8 cellular contexts compared by ENCODE assay signal in the genomic region with DNA sequence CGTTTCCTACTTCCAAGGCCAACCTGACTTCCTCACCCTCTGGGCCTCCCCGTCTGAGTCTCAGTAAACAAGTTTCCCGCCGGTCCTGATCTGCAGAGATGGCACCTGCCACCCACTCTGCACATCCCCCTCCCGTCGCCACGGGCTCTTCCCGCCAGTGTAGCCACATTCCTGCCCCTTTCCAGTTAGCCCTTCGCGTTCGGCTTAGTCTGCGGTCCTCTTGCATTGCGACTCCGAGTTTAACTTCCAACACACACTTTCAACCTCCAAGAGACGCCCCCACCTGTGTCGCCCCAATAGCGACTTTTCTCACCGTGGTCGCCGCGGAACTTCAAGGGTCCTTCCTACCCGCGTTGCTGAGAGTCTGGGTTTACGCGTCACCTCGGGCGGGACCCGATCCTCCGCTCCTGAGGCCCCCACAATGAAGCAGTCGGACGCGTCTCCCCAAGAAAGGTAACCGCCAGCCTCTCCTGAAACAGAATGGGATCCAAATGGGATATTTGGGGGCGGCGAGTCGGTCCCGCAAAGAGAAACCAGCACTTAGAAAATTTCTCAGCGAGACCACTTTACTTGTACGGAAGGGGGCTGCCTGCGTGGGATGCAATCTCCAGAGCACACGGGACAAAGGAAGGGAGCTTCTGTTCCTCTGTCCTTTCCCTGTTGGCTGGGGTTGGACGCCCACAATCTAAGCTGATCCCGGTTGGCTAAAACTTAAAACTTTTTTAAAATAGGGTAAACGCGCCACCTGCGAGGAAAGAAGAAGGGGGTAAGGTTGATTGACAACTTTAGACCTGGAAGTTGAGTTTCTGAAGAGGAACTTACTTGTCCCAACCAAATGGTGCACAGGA. TPM values are rescaled to one million over a fixed set of nuclear protein-coding genes. Genes with fewer than 3 reads are reported as not detected.
A peak's percentile ranks its signal among the peaks of the same experiment; 100 is the strongest.
DNase-seq lines count a peak whose midpoint lies in the region; ATAC-seq, FAIRE-seq and TF ChIP-seq lines count a peak whose summit lies in the region.

No MANE protein-coding gene starts in this region.

- H3K4me3 ChIP-seq in GM06990 (replicated peaks; ENCODE audit: low read depth, low read length) (peak overlapping the region; percentile 53), body of pancreas (peak overlapping the region in 1 of 2 donors; percentile 27), keratinocyte (ENCODE audit: control insufficient read depth in 2 of 3, extremely low read depth in 1 of 3, insufficient read depth in 2 of 3, low read depth in 1 of 3, low read length in 3 of 3) (peak overlapping the region; percentile 15 to 73 (median 67))

- H3K27ac ChIP-seq in body of pancreas (peak overlapping the region; percentile 4 to 94 (median 77)), keratinocyte (ENCODE audit: control insufficient read depth, insufficient read depth, low read length) (peak overlapping the region; percentile 72)

- peaks cover 37% of the 10 kb centered on the region for H3K79me2 ChIP-seq in keratinocyte (ENCODE audit: control insufficient read depth, insufficient read depth, low read length)

- no peaks in the 10 kb centered on the region for H3K9me3 ChIP-seq in body of pancreas
- no peaks in the 10 kb centered on the region for H3K9me3 ChIP-seq in keratinocyte (ENCODE audit: control insufficient read depth, low read depth, low read length)

- intact Hi-C loops in body of pancreas (cut with DNase I), result no loop called here

- no peak for FAIRE-seq in keratinocyte (lab: Jason Lieb, UNC)

- DNase-seq in GM06990 (ENCODE audit: extremely low read depth, insufficient read length) (peak; percentile 79), Kasumi-1 (lab: John Stamatoyannopoulos, UW) (peak; percentile 63 to 64), SHP77 treated with DMSO at 0.1 percent for 48 hours (lab: John Stamatoyannopoulos, UW) (peak; percentile 57), body of pancreas (peak; percentile 38 to 59 (median 44)), keratinocyte (ENCODE audit: low read depth, low spot score) (no peak)
- DNase-seq in stimulated activated CD4-positive, alpha-beta T cell treated with anti-CD3 and anti-CD28 coated beads, TNF-alpha, amount 100 ng/mL, for 48 hours (ENCODE audit: low read depth in 3 of 3), result peak in 2 of 3 donors; percentile 27 to 38

- no peaks in the 10 kb centered on the region for H3K27me3 ChIP-seq in GM06990 (replicated peaks; ENCODE audit: control insufficient read depth, insufficient read depth, low read length)
- no peaks in the 10 kb centered on the region for H3K27me3 ChIP-seq in body of pancreas
- no peaks in the 10 kb centered on the region for H3K27me3 ChIP-seq in keratinocyte (ENCODE audit: control insufficient read depth, extremely low read depth, insufficient read depth, low read length)

- H3K4me2 ChIP-seq in keratinocyte (ENCODE audit: control insufficient read depth, extremely low read depth, insufficient read depth, low read depth, low read length), result peak overlapping the region; percentile 97

- H3K36me3 ChIP-seq in GM06990 (ENCODE audit: control insufficient read depth, insufficient read depth, low read length) (no peaks in the 10 kb centered on the region), body of pancreas (replicated peaks in 1 of 2; ENCODE audit: insufficient read depth in 1 of 2, low read depth in 2 of 2) (no peaks in the 10 kb centered on the region), keratinocyte (ENCODE audit: control insufficient read depth in 2 of 2, extremely low read depth in 1 of 2, insufficient read depth in 2 of 2, low read length in 2 of 2) (no peaks in the 10 kb centered on the region)

- peak overlapping the region; percentile 93 for H2AFZ ChIP-seq in keratinocyte (ENCODE audit: control insufficient read depth, low read length)

- TF ChIP-seq POLR2A in body of pancreas (IDR thresholded peaks at IDR 0.05), result peak in 1 of 3 donors; percentile 27

- dilution Hi-C loops in keratinocyte (cut with MboI; ENCODE audit: extremely low pct_ligation_motif_present, low sequenced_read_pairs), result no loop called here

- no peaks in the 10 kb centered on the region for H3K9me1 ChIP-seq in keratinocyte (ENCODE audit: control insufficient read depth, extremely low read depth, insufficient read depth, low read length)

- TF ChIP-seq CTCF in GM06990 (IDR thresholded peaks at IDR 0.05; ENCODE audit: insufficient read depth, low read length, poor library complexity, severe bottlenecking) (no peak), body of pancreas (IDR thresholded peaks at IDR 0.05) (no peak), keratinocyte (optimal IDR thresholded peaks at IDR 0.05 in 1 of 3, IDR thresholded peaks at IDR 0.05 in 1 of 3, conservative IDR thresholded peaks at IDR 0.05 in 1 of 3; ENCODE audit: extremely low read depth in 1 of 3, insufficient read depth in 2 of 3, low read length in 3 of 3) (no peak)

- WGBS in body of pancreas, 2 donors, result 0 to 2% methylated on average over 24 to 46 of the region's 46 CpGs

- H3K9ac ChIP-seq in keratinocyte (ENCODE audit: control insufficient read depth, extremely low read depth, insufficient read depth, low read length), result peak overlapping the region; percentile 69

- no peak for ATAC-seq in body of pancreas
- no peak for ATAC-seq in HG02852 (IDR thresholded peaks at IDR 0.05; ENCODE audit: unreplicated experiment)
- no peak for ATAC-seq in HG02588 (IDR thresholded peaks at IDR 0.05; ENCODE audit: unreplicated experiment)

- H4K20me1 ChIP-seq in keratinocyte (ENCODE audit: control insufficient read depth, extremely low read depth, insufficient read depth, low read length), result peaks cover 18% of the 10 kb centered on the region

- H3K4me1 ChIP-seq in body of pancreas (peaks cover 40% of the 10 kb centered on the region), keratinocyte (ENCODE audit: control insufficient read depth, extremely low read depth, insufficient read depth, low read length) (peaks cover 36% of the 10 kb centered on the region)

RNA-seq across cellular contexts. Expression of gene BSG, which starts 1.0 kb away (rescaled TPM):
- 100 to 1,000 TPM; 176 to 264 TPM for total RNA-seq in body of pancreas
- 388 to 552 TPM (median 537 TPM) in 3 replicates for polyA plus RNA-seq in keratinocyte
- 171 TPM for polyA plus RNA-seq in keratinocyte (2011; ENCODE audit: low read depth)
- polyA plus RNA-seq in keratinocyte (2011; cell fraction: cytosol; rRNA removed), result 298 and 480 TPM in 2 replicates
- polyA plus RNA-seq in keratinocyte (2011; cell fraction: nucleus; rRNA removed), result 577 and 747 TPM in 2 replicates
- 376 and 679 TPM in 2 replicates for polyA plus RNA-seq in keratinocyte (2012; ENCODE audit: low replicate concordance)
- polyA minus RNA-seq in keratinocyte, result 280 to 493 TPM (median 484 TPM) in 3 replicates
- polyA minus RNA-seq in keratinocyte (2011; cell fraction: cytosol; rRNA and poly(A)+ RNA removed), result 889 TPM
- 533 and 629 TPM in 2 replicates for polyA minus RNA-seq in keratinocyte (2011; cell fraction: nucleus; rRNA and poly(A)+ RNA removed)

RNA-seq across cellular contexts. Expression of gene HCN2, which starts 18.3 kb away (rescaled TPM):
- total RNA-seq in body of pancreas, result under 1 TPM in 1 of 2 donors, not detected in 1; 0.26 TPM
- polyA plus RNA-seq in keratinocyte, result 0.13 to 0.56 TPM (median 0.26 TPM) in 3 replicates
- polyA plus RNA-seq in keratinocyte (2011; ENCODE audit: low read depth), result 0.22 TPM
- polyA plus RNA-seq in keratinocyte (2011; cell fraction: cytosol; rRNA removed), result 0.57 and 1.0 TPM in 2 replicates
- polyA plus RNA-seq in keratinocyte (2011; cell fraction: nucleus; rRNA removed), result 0.59 and 0.64 TPM in 2 replicates
- 0.55 and 1.2 TPM in 2 replicates for polyA plus RNA-seq in keratinocyte (2012; ENCODE audit: low replicate concordance)
- polyA minus RNA-seq in keratinocyte, result 0.64 to 4.5 TPM (median 2.6 TPM) in 3 replicates
- 1.9 TPM for polyA minus RNA-seq in keratinocyte (2011; cell fraction: cytosol; rRNA and poly(A)+ RNA removed)
- polyA minus RNA-seq in keratinocyte (2011; cell fraction: nucleus; rRNA and poly(A)+ RNA removed), result 0.63 and 1.3 TPM in 2 replicates

RNA-seq across cellular contexts. Expression of gene GZMM, which starts 27.5 kb away (rescaled TPM):
- 1 to 10 TPM in 1 of 2 donors, not detected in 1; 5.3 TPM for total RNA-seq in body of pancreas
- not detected in 3 replicates for polyA plus RNA-seq in keratinocyte
- polyA plus RNA-seq in keratinocyte (2011; ENCODE audit: low read depth), result not detected
- polyA plus RNA-seq in keratinocyte (2011; cell fraction: cytosol; rRNA removed), result not detected in 2 replicates
- polyA plus RNA-seq in keratinocyte (2011; cell fraction: nucleus; rRNA removed), result not detected in 2 replicates
- 0.31 TPM in 1 of 2 replicates, not detected in the other for polyA plus RNA-seq in keratinocyte (2012; ENCODE audit: low replicate concordance)
- polyA minus RNA-seq in keratinocyte, result not detected in 3 replicates
- not detected for polyA minus RNA-seq in keratinocyte (2011; cell fraction: cytosol; rRNA and poly(A)+ RNA removed)
- not detected in 2 replicates for polyA minus RNA-seq in keratinocyte (2011; cell fraction: nucleus; rRNA and poly(A)+ RNA removed)

RNA-seq across cellular contexts. Expression of gene CDC34, which starts 39.8 kb away (rescaled TPM):
- total RNA-seq in body of pancreas, result 100 to 1,000 TPM in 1 of 2 donors, 10 to 100 TPM in 1; 77.0 to 101 TPM
- 47.5 to 72.0 TPM (median 48.6 TPM) in 3 replicates for polyA plus RNA-seq in keratinocyte
- 48.7 TPM for polyA plus RNA-seq in keratinocyte (2011; ENCODE audit: low read depth)
- polyA plus RNA-seq in keratinocyte (2011; cell fraction: cytosol; rRNA removed), result 43.0 and 88.0 TPM in 2 replicates
- polyA plus RNA-seq in keratinocyte (2011; cell fraction: nucleus; rRNA removed), result 42.5 and 59.2 TPM in 2 replicates
- 62.4 and 88.5 TPM in 2 replicates for polyA plus RNA-seq in keratinocyte (2012; ENCODE audit: low replicate concordance)
- 18.4 to 107 TPM (median 34.2 TPM) in 3 replicates for polyA minus RNA-seq in keratinocyte
- 68.9 TPM for polyA minus RNA-seq in keratinocyte (2011; cell fraction: cytosol; rRNA and poly(A)+ RNA removed)
- polyA minus RNA-seq in keratinocyte (2011; cell fraction: nucleus; rRNA and poly(A)+ RNA removed), result 15.1 and 17.7 TPM in 2 replicates
